Comparison of ENCODE assay signal across 15 cellular contexts in genomic region chr7:45073843-45074737, GRCh38. TPM values are rescaled to one million over a fixed set of nuclear protein-coding genes. Genes with fewer than 3 reads are reported as not detected.
DNase-seq lines count a peak whose midpoint lies in the region; ATAC-seq and TF ChIP-seq lines count a peak whose summit lies in the region.
"Had no signal": no experiment of that assay in that cellular context is flagged by ENCODE, and none has a peak within 500 bp of the region (broad histone marks: within the 10 kb centered on the region; RNA-seq: fewer than 3 reads in every experiment).

No MANE protein-coding gene starts in this region.

- no peak overlapping the region for H3K27ac ChIP-seq in PC-3 (ENCODE audit: low read length)
- H3K27ac ChIP-seq: gastrocnemius medialis, Peyer's patch, thoracic aorta, WERI-Rb-1 had no signal

- peak overlapping the region; percentile 64 for H3K27ac Mint-ChIP-seq in activated T-cell treated with anti-CD3 and anti-CD28 coated beads, Interleukin-2, amount 50 U/mL, for 72 hours
- peak overlapping the region; percentile 56 for H3K27ac Mint-ChIP-seq in stimulated activated effector memory CD8-positive, alpha-beta T cell treated with anti-CD3 and anti-CD28 coated beads, Interleukin-12 subunit alpha, Interleukin-12 subunit beta, amount 100 ng/mL, for 72 hours
- H3K27ac Mint-ChIP-seq: activated naive CD4-positive, alpha-beta T cell treated with anti-CD3 and anti-CD28 coated beads, Interleukin-2, amount 50 U/mL, for 24 hours had no signal

- POLR2A ChIA-PET in PC-3 (lab: Charles Lee; ENCODE audit: unreplicated experiment), result no interaction called here
- POLR2A ChIA-PET in HEK293T (lab: Yijun Ruan, JAX), result no interaction called here

- H2AFZ ChIP-seq in PC-3 (ENCODE audit: low read length), result no peak overlapping the region

- H3K36me3 ChIP-seq in PC-3 (ENCODE audit: low read depth, low read length), result peaks cover 3% of the 10 kb centered on the region; the same call in 1 of the 2 replicates

- no peaks in the 10 kb centered on the region for H3K79me2 ChIP-seq in PC-3 (ENCODE audit: low read length)

- peaks cover 0 to 25% of the 10 kb centered on the region in 2 donors for H3K36me3 Mint-ChIP-seq in activated T-cell treated with anti-CD3 and anti-CD28 coated beads, Interleukin-2, amount 50 U/mL, for 72 hours (ENCODE audit: insufficient read depth in 2 of 2)
- peaks cover 86% of the 10 kb centered on the region for H3K36me3 Mint-ChIP-seq in stimulated activated effector memory CD8-positive, alpha-beta T cell treated with anti-CD3 and anti-CD28 coated beads, Interleukin-12 subunit alpha, Interleukin-12 subunit beta, amount 100 ng/mL, for 72 hours

- H3K9me3 ChIP-seq in PC-3 (ENCODE audit: low read length), result no peaks in the 10 kb centered on the region
- H3K9me3 ChIP-seq: gastrocnemius medialis, Peyer's patch, thoracic aorta had no signal

- no peak for DNase-seq in activated T-cell treated with anti-CD3 and anti-CD28 coated beads, Interleukin-2, amount 50 U/mL, for 72 hours
- no peak for DNase-seq in activated T-cell treated with anti-CD3 and anti-CD28 coated beads, Interleukin-2, amount 50 U/mL, for 1 hour
- DNase-seq in PC-3 (peak; percentile 30), iPS-NIHi7 (ENCODE audit: extremely low spot score) (peak; percentile 4), NCI-H82 (lab: John Stamatoyannopoulos, UW) (no peak), HEK293T (ENCODE audit: extremely low spot score) (no peak)
- no peak for DNase-seq in stimulated activated effector memory CD8-positive, alpha-beta T cell treated with anti-CD3 and anti-CD28 coated beads, Interleukin-12 subunit alpha, Interleukin-12 subunit beta, amount 100 ng/mL, for 72 hours (ENCODE audit: low spot score in 2 of 2)
- DNase-seq: dermis blood vessel endothelial cell, gastrocnemius medialis, KG1, WERI-Rb-1 had no signal

- H3K27me3 ChIP-seq in PC-3 (ENCODE audit: low read length), result no peaks in the 10 kb centered on the region
- H3K27me3 ChIP-seq: gastrocnemius medialis, Peyer's patch had no signal

- no peaks in the 10 kb centered on the region for H3K27me3 Mint-ChIP-seq in activated T-cell treated with anti-CD3 and anti-CD28 coated beads, Interleukin-2, amount 50 U/mL, for 72 hours (ENCODE audit: low read depth)
- H3K27me3 Mint-ChIP-seq: activated naive CD4-positive, alpha-beta T cell treated with anti-CD3 and anti-CD28 coated beads, Interleukin-2, amount 50 U/mL, for 24 hours had no signal

- H3K4me1 Mint-ChIP-seq in activated T-cell treated with anti-CD3 and anti-CD28 coated beads, Interleukin-2, amount 50 U/mL, for 72 hours (ENCODE audit: low read depth), result peaks cover 10% of the 10 kb centered on the region
- H3K4me1 Mint-ChIP-seq in stimulated activated effector memory CD8-positive, alpha-beta T cell treated with anti-CD3 and anti-CD28 coated beads, Interleukin-12 subunit alpha, Interleukin-12 subunit beta, amount 100 ng/mL, for 72 hours, result peaks cover 39% of the 10 kb centered on the region

- ATAC-seq in activated T-cell treated with anti-CD3 and anti-CD28 coated beads, Interleukin-2, amount 50 U/mL, for 72 hours (replicated peaks in 1 of 2), result no peak
- ATAC-seq in PC-3, result peak; percentile 57; the same call in 1 of the 2 replicates
- no peak for ATAC-seq in stimulated activated effector memory CD8-positive, alpha-beta T cell treated with anti-CD3 and anti-CD28 coated beads, Interleukin-12 subunit alpha, Interleukin-12 subunit beta, amount 100 ng/mL, for 72 hours
- ATAC-seq in GM18520 (IDR thresholded peaks at IDR 0.05; ENCODE audit: unreplicated experiment), result no peak
- ATAC-seq: gastrocnemius medialis had no signal

- no peaks in the 10 kb centered on the region for H3K9me2 ChIP-seq in PC-3 (replicated peaks; ENCODE audit: low read length)

- no peak overlapping the region for H3K4me3 ChIP-seq in PC-3 (ENCODE audit: low read length)
- H3K4me3 ChIP-seq: gastrocnemius medialis, Peyer's patch, thoracic aorta had no signal

- TF ChIP-seq CTCF in PC-3 (conservative IDR thresholded peaks at IDR 0.05; ENCODE audit: low read depth, low read length), result no peak

- H3K4me1 ChIP-seq in PC-3 (ENCODE audit: insufficient read depth, low read length), result no peaks in the 10 kb centered on the region
- H3K4me1 ChIP-seq: gastrocnemius medialis, Peyer's patch had no signal

- H3K9ac ChIP-seq in PC-3 (ENCODE audit: low read length), result no peak overlapping the region

- no peaks in the 10 kb centered on the region for H3K9me3 Mint-ChIP-seq in activated T-cell treated with anti-CD3 and anti-CD28 coated beads, Interleukin-2, amount 50 U/mL, for 72 hours
- no peaks in the 10 kb centered on the region for H3K9me3 Mint-ChIP-seq in stimulated activated effector memory CD8-positive, alpha-beta T cell treated with anti-CD3 and anti-CD28 coated beads, Interleukin-12 subunit alpha, Interleukin-12 subunit beta, amount 100 ng/mL, for 72 hours
- H3K9me3 Mint-ChIP-seq: activated naive CD4-positive, alpha-beta T cell treated with anti-CD3 and anti-CD28 coated beads, Interleukin-2, amount 50 U/mL, for 24 hours had no signal

- H3K4me3 Mint-ChIP-seq in activated T-cell treated with anti-CD3 and anti-CD28 coated beads, Interleukin-2, amount 50 U/mL, for 72 hours, result no peak overlapping the region
- H3K4me3 Mint-ChIP-seq in stimulated activated effector memory CD8-positive, alpha-beta T cell treated with anti-CD3 and anti-CD28 coated beads, Interleukin-12 subunit alpha, Interleukin-12 subunit beta, amount 100 ng/mL, for 72 hours, result no peak overlapping the region
- H3K4me3 Mint-ChIP-seq: activated naive CD4-positive, alpha-beta T cell treated with anti-CD3 and anti-CD28 coated beads, Interleukin-2, amount 50 U/mL, for 24 hours had no signal

- intact Hi-C loops in PC-3 (cut with micrococcal nuclease), result no loop called here

- BruUV-seq in PC-3 (replicated peaks; lab: Mats Ljungman, UMichigan), result no TSS peak

- no peaks in the 10 kb centered on the region for H4K20me1 ChIP-seq in PC-3 (ENCODE audit: low read length)

- H3F3A ChIP-seq in PC-3 (ENCODE audit: low read length, unreplicated experiment), result no peaks in the 10 kb centered on the region

- CTCF ChIA-PET in PC-3 (lab: Charles Lee), result no interaction called here
- CTCF ChIA-PET in HEK293T (lab: Yijun Ruan, JAX), result no interaction called here

- no peak overlapping the region for H3K4me2 ChIP-seq in PC-3 (ENCODE audit: low read length)

TF ChIP-seq in HEK293T, 16 proteins besides CTCF, POLR2A, EP300 and RAD21:
- TF ChIP-seq HDGF (IDR thresholded peaks at IDR 0.05; ENCODE audit: borderline replicate concordance) (no peak), ARNT (IDR thresholded peaks at IDR 0.05) (no peak), BHLHE40 (IDR thresholded peaks at IDR 0.05; ENCODE audit: borderline replicate concordance) (no peak), CTBP1 (IDR thresholded peaks at IDR 0.05; ENCODE audit: borderline replicate concordance) (no peak), TARDBP (IDR thresholded peaks at IDR 0.05) (no peak), LEF1 (IDR thresholded peaks at IDR 0.05; ENCODE audit: borderline replicate concordance) (no peak), ELF4 (IDR thresholded peaks at IDR 0.05) (no peak)

RNA-seq across cellular contexts. Expression of gene NACAD, which starts 14.7 kb away (rescaled TPM):
- total RNA-seq in activated T-cell treated with anti-CD3 and anti-CD28 coated beads, Interleukin-2, amount 50 U/mL, for 72 hours, result under 1 TPM; 0.36 to 0.76 TPM
- total RNA-seq in PC-3 (2014; rRNA removed), result 0.12 and 0.26 TPM in 2 replicates

RNA-seq across cellular contexts. Expression of gene TBRG4, which starts 37.4 kb away (rescaled TPM):
- 100 to 1,000 TPM; 107 to 118 TPM for total RNA-seq in activated T-cell treated with anti-CD3 and anti-CD28 coated beads, Interleukin-2, amount 50 U/mL, for 72 hours
- 107 and 139 TPM in 2 replicates for total RNA-seq in PC-3 (2014; rRNA removed)

Comparison
In these comparisons a context has a peak if more than half of its experiments do, and no peak if none do; other contexts are left out.
1. DNase-seq: peak in PC-3 (single experiment) and iPS-NIHi7 (single experiment); none in activated T-cell treated with anti-CD3 and anti-CD28 coated beads, Interleukin-2, amount 50 U/mL, for 72 hours (0 of 2), activated T-cell treated with anti-CD3 and anti-CD28 coated beads, Interleukin-2, amount 50 U/mL, for 1 hour (single experiment), stimulated activated effector memory CD8-positive, alpha-beta T cell treated with anti-CD3 and anti-CD28 coated beads, Interleukin-12 subunit alpha, Interleukin-12 subunit beta, amount 100 ng/mL, for 72 hours (0 of 2), NCI-H82 (single experiment) and HEK293T (single experiment).